20 cellular contexts compared by ENCODE assay signal in the genomic region with DNA sequence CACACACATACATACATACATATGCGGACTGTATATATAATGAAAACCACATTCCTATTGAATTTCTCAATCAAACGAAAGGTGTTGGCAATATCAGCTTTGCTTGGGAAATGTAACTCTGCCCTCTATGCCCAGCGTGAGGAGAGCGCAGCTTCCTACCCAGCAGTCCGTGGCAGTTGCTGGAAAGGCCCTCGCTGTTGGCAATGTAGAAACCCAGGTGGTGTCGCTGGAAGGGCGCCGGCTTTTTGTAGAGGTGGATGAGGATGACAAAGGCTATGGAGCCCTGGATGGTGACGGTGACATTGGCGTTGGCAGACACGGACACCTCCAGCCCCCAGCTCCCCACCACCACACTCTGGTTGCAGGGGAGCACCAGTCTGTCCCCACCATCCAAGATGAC.
DNase-seq lines count a peak whose midpoint lies in the region; ATAC-seq and TF ChIP-seq lines count a peak whose summit lies in the region.
"Had no signal": no experiment of that assay in that cellular context is flagged by ENCODE, and none has a peak within 500 bp of the region (broad histone marks: within the 10 kb centered on the region; RNA-seq: fewer than 3 reads in every experiment).

No MANE protein-coding gene starts in this region.

- no peaks in the 10 kb centered on the region for H3K36me3 ChIP-seq in A673 (ENCODE audit: insufficient read depth, low read length, poor library complexity, severe bottlenecking)
- H3K36me3 ChIP-seq: BLaER1 treated with 17β-estradiol and CSF1 and Interleukin-3, amounts not matched to agents 10 nM and 100 nM had no signal

- peaks cover 11% of the 10 kb centered on the region for H3K4me1 ChIP-seq in A673 (ENCODE audit: insufficient read depth, low read length, poor library complexity, severe bottlenecking)
- H3K4me1 ChIP-seq: BLaER1 treated with 17β-estradiol and CSF1 and Interleukin-3, amounts not matched to agents 10 nM and 100 nM; Caco-2 had no signal

- BruUV-seq in A673 (replicated peaks; lab: Mats Ljungman, UMichigan), result no TSS peak

- H3K36me3 Mint-ChIP-seq in nephron progenitor cell (ENCODE audit: low read depth), result no peaks in the 10 kb centered on the region
- H3K36me3 Mint-ChIP-seq: CD8-positive, alpha-beta T cell had no signal

- no peak overlapping the region for H3K4me3 ChIP-seq in A673 (ENCODE audit: low read depth, low read length, poor library complexity, severe bottlenecking)
- H3K4me3 ChIP-seq: BLaER1 treated with 17β-estradiol and CSF1 and Interleukin-3, amounts not matched to agents 10 nM and 100 nM; GM12878 had no signal

- H3K4me1 Mint-ChIP-seq in nephron progenitor cell, result peaks cover 30% of the 10 kb centered on the region
- H3K4me1 Mint-ChIP-seq: B cell had no signal

- peak; percentile 15; the same call in 1 of the 2 replicates for TF ChIP-seq CTCF in A673 (conservative IDR thresholded peaks at IDR 0.05; ENCODE audit: low read depth, low read length)
- no peak for TF ChIP-seq CTCF in nephron progenitor cell (IDR thresholded peaks at IDR 0.05)

- in situ Hi-C loops in G401 (cut with HindIII; ENCODE audit: low sequenced_read_pairs), result no loop called here

- no peak overlapping the region for H3K4me3 Mint-ChIP-seq in nephron progenitor cell
- H3K4me3 Mint-ChIP-seq: B cell; CD4-positive, alpha-beta T cell; CD8-positive, alpha-beta T cell had no signal

- ATAC-seq in HG02623 (IDR thresholded peaks at IDR 0.05; ENCODE audit: unreplicated experiment), result no peak
- ATAC-seq: CD8-positive, alpha-beta T cell; GM12878 had no signal

- CTCF ChIA-PET in A673 (lab: Charles Lee), result interaction anchor here (0.8 kb wide), 1 partner anchor 40 kb away, joined by 4 read pairs; no protein-coding TSS in a partner anchor

- H3K9me3 ChIP-seq in A673 (ENCODE audit: low read depth, low read length, poor library complexity, severe bottlenecking), result no peaks in the 10 kb centered on the region
- H3K9me3 ChIP-seq: BLaER1 treated with 17β-estradiol and CSF1 and Interleukin-3, amounts not matched to agents 10 nM and 100 nM; Caco-2 had no signal

- POLR2A ChIA-PET in A673 (lab: Charles Lee; ENCODE audit: low non-redundant PET), result no interaction called here

- H3K27me3 Mint-ChIP-seq in nephron progenitor cell (ENCODE audit: low read depth, poor library complexity), result peaks cover 18% of the 10 kb centered on the region
- H3K27me3 Mint-ChIP-seq: B cell; CD4-positive, alpha-beta T cell had no signal

- H3K27me3 ChIP-seq in A673 (replicated peaks; ENCODE audit: insufficient read depth, low read depth, low read length, poor library complexity), result no peaks in the 10 kb centered on the region
- H3K27me3 ChIP-seq: BLaER1 treated with 17β-estradiol and CSF1 and Interleukin-3, amounts not matched to agents 10 nM and 100 nM had no signal

- DNase-seq in A673 (ENCODE audit: low spot score) (no peak), G401 (ENCODE audit: low spot score) (peak; percentile 74), cerebellum (ENCODE audit: low spot score) (peak; percentile 38), nephron progenitor cell (no peak), NCI-H524 (lab: John Stamatoyannopoulos, UW) (no peak), activated gamma-delta T cell treated with Interleukin-2 at 50 U/mL for 16 hours (no peak), T-helper 9 cell (no peak)
- DNase-seq: 8988T; AML-193; Caco-2; Calu3; CD4-positive, alpha-beta T cell; CD8-positive, alpha-beta T cell; DMS79 treated with DMSO at 0.1 percent for 48 hours; GDM1 had no signal

- intact Hi-C loops in A673 (cut with micrococcal nuclease; ENCODE audit: unreplicated experiment), result no loop called here

- no peaks in the 10 kb centered on the region for H3K9me3 Mint-ChIP-seq in nephron progenitor cell
- H3K9me3 Mint-ChIP-seq: CD4-positive, alpha-beta T cell; CD8-positive, alpha-beta T cell had no signal

- H3K27ac ChIP-seq in A673 (ENCODE audit: low read depth, low read length, poor library complexity, severe bottlenecking), result no peak overlapping the region
- H3K27ac ChIP-seq: BLaER1 treated with 17β-estradiol and CSF1 and Interleukin-3, amounts not matched to agents 10 nM and 100 nM; C4-2B had no signal

- peak overlapping the region; percentile 78 for H3K27ac Mint-ChIP-seq in nephron progenitor cell
- H3K27ac Mint-ChIP-seq: B cell; CD4-positive, alpha-beta T cell; CD8-positive, alpha-beta T cell had no signal

Comparison
In these comparisons a context has a peak if more than half of its experiments do, and no peak if none do; other contexts are left out.
1. DNase-seq: peak in G401 (single experiment) and cerebellum (single experiment); none in A673 (single experiment), nephron progenitor cell (single experiment), NCI-H524 (0 of 2), activated gamma-delta T cell treated with Interleukin-2 at 50 U/mL for 16 hours (single experiment) and T-helper 9 cell (single experiment).